ENCODE assay signal across 11 cellular contexts in genomic region chr16:85465328-85466307, GRCh38.
DNase-seq lines count a peak whose midpoint lies in the region; ATAC-seq and TF ChIP-seq lines count a peak whose summit lies in the region.
"Had no signal": no experiment of that assay in that cellular context is flagged by ENCODE, and none has a peak within 500 bp of the region (broad histone marks: within the 10 kb centered on the region; RNA-seq: fewer than 3 reads in every experiment).

No MANE protein-coding gene starts in this region.

- TF ChIP-seq POLR2A in right lobe of liver (IDR thresholded peaks at IDR 0.05), result no peak

- no peak overlapping the region for H3K9ac ChIP-seq in Loucy (ENCODE audit: low read depth, low read length, poor library complexity, severe bottlenecking)

- no peaks in the 10 kb centered on the region for H4K20me1 ChIP-seq in Loucy (ENCODE audit: insufficient read depth, low read length, poor library complexity, severe bottlenecking)

- H3K4me3 ChIP-seq in AG10803 (ENCODE audit: low read length) (no peak overlapping the region), Loucy (ENCODE audit: low read length, poor library complexity, severe bottlenecking) (no peak overlapping the region), right lobe of liver (no peak overlapping the region)

- H3K9me2 ChIP-seq in Loucy (replicated peaks; ENCODE audit: low read depth, low read length), result no peaks in the 10 kb centered on the region

- H3F3A ChIP-seq in Loucy (ENCODE audit: low read depth), result peaks cover 2% of the 10 kb centered on the region; the same call in 1 of the 2 replicates

- H3K4me2 ChIP-seq in Loucy (ENCODE audit: low read depth, low read length, poor library complexity, severe bottlenecking), result peak overlapping the region; percentile 4

- H3K27me3 ChIP-seq in Loucy (ENCODE audit: insufficient read depth, low read length, poor library complexity, severe bottlenecking), result no peaks in the 10 kb centered on the region
- no peaks in the 10 kb centered on the region for H3K27me3 ChIP-seq in right lobe of liver

- in situ Hi-C loops in T47D (cut with HindIII; ENCODE audit: low pct_unique_long_range_greater_than_20kb, low sequenced_read_pairs), result no loop called here

- intact Hi-C loops in right lobe of liver (cut with DNase I), result no loop called here

- H3K9me3 ChIP-seq in Loucy (ENCODE audit: insufficient read depth, low read depth, low read length) (no peaks in the 10 kb centered on the region), right lobe of liver (no peaks in the 10 kb centered on the region)

- H2AFZ ChIP-seq in Loucy (ENCODE audit: low read length), result no peak overlapping the region

- DNase-seq in AG10803 (ENCODE audit: low read depth), result peak; percentile 64
- peak; percentile 84 to 100 for DNase-seq in T47D (ENCODE audit: low read depth in 1 of 2, low spot score in 1 of 2)
- peak; percentile 91 to 96 (median 94) for DNase-seq in right lobe of liver
- DNase-seq: activated effector memory CD4-positive, alpha-beta T cell treated with anti-CD3 and anti-CD28 coated beads, Interleukin-2, amount 50 U/mL, for 16 hours; midbrain; NCI-H2107 had no signal

- peak; percentile 85 to 94 (median 90) for ATAC-seq in right lobe of liver
- no peak for ATAC-seq in HG03108 (IDR thresholded peaks at IDR 0.05; ENCODE audit: unreplicated experiment)
- ATAC-seq in GM21576 (IDR thresholded peaks at IDR 0.05; ENCODE audit: unreplicated experiment), result no peak
- no peak for ATAC-seq in HG03039 (IDR thresholded peaks at IDR 0.05; ENCODE audit: unreplicated experiment)
- ATAC-seq in HG02759 (IDR thresholded peaks at IDR 0.05; ENCODE audit: unreplicated experiment), result no peak

- TF ChIP-seq CTCF in AG10803 (conservative IDR thresholded peaks at IDR 0.05; ENCODE audit: low read length), result no peak
- no peak for TF ChIP-seq CTCF in Loucy (conservative IDR thresholded peaks at IDR 0.05; ENCODE audit: low read length)
- no peak for TF ChIP-seq CTCF in right lobe of liver (IDR thresholded peaks at IDR 0.05)

- H3K4me1 ChIP-seq in Loucy (ENCODE audit: insufficient read depth, low read length, poor library complexity, severe bottlenecking), result peaks cover 73% of the 10 kb centered on the region
- peaks cover 0 to 20% (median 8%) of the 10 kb centered on the region in 4 donors for H3K4me1 ChIP-seq in right lobe of liver

- peaks cover 62% of the 10 kb centered on the region; the same call in 1 of the 2 replicates for H3K79me2 ChIP-seq in Loucy (ENCODE audit: insufficient read depth, low read length)

- H3K27ac ChIP-seq in right lobe of liver, result peak overlapping the region in 2 of 3 donors; percentile 34 to 46

- H3K36me3 ChIP-seq in Loucy (ENCODE audit: insufficient read depth, low read length) (no peaks in the 10 kb centered on the region), right lobe of liver (no peaks in the 10 kb centered on the region)

- 27% methylated on average over 8 of the region's 13 CpGs for WGBS in right lobe of liver (ENCODE audit: insufficient coverage, low coverage, low lambda C conversion rate, missing lambda C conversion rate)

Comparison
In these comparisons a context has a peak if more than half of its experiments do, and no peak if none do; other contexts are left out.
1. ATAC-seq: peak in right lobe of liver (4 of 4); none in HG03108 (single experiment), GM21576 (single experiment), HG03039 (single experiment) and HG02759 (single experiment).
2. Peak in every context shown above with its lines, with median percentiles within 50 percentile points of each other: DNase-seq.